In genomic region chr22:42518637-42519543, GRCh38 we compare ENCODE assay signal across 8 cellular contexts. TPM values are rescaled to one million over a fixed set of nuclear protein-coding genes. Genes with fewer than 3 reads are reported as not detected.
DNase-seq lines count a peak whose midpoint lies in the region; ATAC-seq and TF ChIP-seq lines count a peak whose summit lies in the region.
"Not testable (repeated sequence)": the region's sequence is repeated elsewhere in the genome, so short reads cannot be mapped to it uniquely, and the experiment has no call there.

No MANE protein-coding gene starts in this region.

- not testable (repeated sequence) for H3K27me3 Mint-ChIP-seq in activated CD4-positive, alpha-beta T cell treated with anti-CD3 and anti-CD28 coated beads for 36 hours; central memory CD8-positive, alpha-beta T cell; nephron progenitor cell (ENCODE audit: low read depth, poor library complexity)

- H3K27ac ChIP-seq in DND-41 (ENCODE audit: low read length) (peak overlapping the region; percentile 84), hepatocyte (peak overlapping the region; percentile 71), suprapubic skin (peak overlapping the region; percentile 84)

- not testable (repeated sequence) for H3K9me3 Mint-ChIP-seq in activated CD4-positive, alpha-beta T cell treated with anti-CD3 and anti-CD28 coated beads for 36 hours (ENCODE audit: low read depth); central memory CD8-positive, alpha-beta T cell; nephron progenitor cell

- H3K36me3 ChIP-seq in DND-41 (ENCODE audit: insufficient read depth, low read length) (peaks cover 39% of the 10 kb centered on the region), suprapubic skin (peaks cover 27% of the 10 kb centered on the region)
- not testable (repeated sequence) for H3K36me3 ChIP-seq in hepatocyte (replicated peaks; ENCODE audit: insufficient read depth, low read depth)

- intact Hi-C loops in activated CD4-positive, alpha-beta T cell treated with anti-CD3 and anti-CD28 coated beads for 36 hours (cut with DNase I, micrococcal nuclease) = loop anchor here in 1 of 2 experiments (1.0 to 2.0 kb wide), 6 partner anchors 18 to 570 kb away; partner anchors contain the start of genes NDUFA6, POLDIP3, SERHL2 and TTLL1

- H3K27ac Mint-ChIP-seq in activated CD4-positive, alpha-beta T cell treated with anti-CD3 and anti-CD28 coated beads for 36 hours = peak overlapping the region; percentile 90
- peak overlapping the region; percentile 96 for H3K27ac Mint-ChIP-seq in central memory CD8-positive, alpha-beta T cell (ENCODE audit: low read depth)
- H3K27ac Mint-ChIP-seq in nephron progenitor cell = peak overlapping the region; percentile 83

- H3K27me3 ChIP-seq in DND-41 (ENCODE audit: insufficient read depth, low read length, poor library complexity); hepatocyte; suprapubic skin: not testable (repeated sequence)

- not testable (repeated sequence) for H3K4me1 Mint-ChIP-seq in activated CD4-positive, alpha-beta T cell treated with anti-CD3 and anti-CD28 coated beads for 36 hours
- peaks cover 21% of the 10 kb centered on the region for H3K4me1 Mint-ChIP-seq in central memory CD8-positive, alpha-beta T cell
- H3K4me1 Mint-ChIP-seq in nephron progenitor cell = peaks cover 34% of the 10 kb centered on the region

- peaks cover 35% of the 10 kb centered on the region for H3K4me1 ChIP-seq in DND-41 (ENCODE audit: insufficient read depth, low read length)
- not testable (repeated sequence) for H3K4me1 ChIP-seq in hepatocyte (ENCODE audit: insufficient read depth)
- peaks cover 17% of the 10 kb centered on the region for H3K4me1 ChIP-seq in suprapubic skin

- H3K9ac ChIP-seq in DND-41 (ENCODE audit: low read depth, low read length) = peak overlapping the region; percentile 93

- not testable (repeated sequence) for DNase-seq in DND-41; activated CD4-positive, alpha-beta T cell treated with anti-CD3 and anti-CD28 coated beads for 36 hours; central memory CD8-positive, alpha-beta T cell (ENCODE audit: low spot score in 2 of 2); hepatocyte (ENCODE audit: low spot score); nephron progenitor cell; suprapubic skin (ENCODE audit: low spot score in 2 of 2)

- TF ChIP-seq POLR2A in suprapubic skin (IDR thresholded peaks at IDR 0.05) = not testable (repeated sequence)

- peak overlapping the region; percentile 94 for H3K4me3 Mint-ChIP-seq in activated CD4-positive, alpha-beta T cell treated with anti-CD3 and anti-CD28 coated beads for 36 hours
- H3K4me3 Mint-ChIP-seq in central memory CD8-positive, alpha-beta T cell = peak overlapping the region; percentile 98
- peak overlapping the region; percentile 99 for H3K4me3 Mint-ChIP-seq in nephron progenitor cell

- not testable (repeated sequence) for TF ChIP-seq CTCF in DND-41 (IDR thresholded peaks at IDR 0.05; ENCODE audit: borderline replicate concordance, extremely low read depth, low read length, poor library complexity, severe bottlenecking); hepatocyte (IDR thresholded peaks at IDR 0.05; ENCODE audit: poor library complexity); nephron progenitor cell (IDR thresholded peaks at IDR 0.05); suprapubic skin (IDR thresholded peaks at IDR 0.05)

- H3K4me3 ChIP-seq in DND-41 (ENCODE audit: low read depth in 1 of 2, low read length in 2 of 2) (peak overlapping the region; percentile 87 to 92; a peak in 3 of 4 replicates), hepatocyte (peak overlapping the region; percentile 98), suprapubic skin (peak overlapping the region; percentile 93)

- H4K20me1 ChIP-seq in DND-41 (ENCODE audit: insufficient read depth, low read length) = peaks cover 32% of the 10 kb centered on the region
- not testable (repeated sequence) for H4K20me1 ChIP-seq in hepatocyte (ENCODE audit: insufficient read depth, poor library complexity, severe bottlenecking)

- not testable (repeated sequence) for TF ChIP-seq RAD21 in Ishikawa (IDR thresholded peaks at IDR 0.05; ENCODE audit: low read depth)

- H3K9me2 ChIP-seq in hepatocyte (replicated peaks; ENCODE audit: insufficient read depth) = not testable (repeated sequence)

- POLR2A ChIA-PET in activated CD4-positive, alpha-beta T cell treated with anti-CD3 and anti-CD28 coated beads for 36 hours (lab: Charles Lee) = not testable (repeated sequence)

- not testable (repeated sequence) for TF ChIP-seq EP300 in Ishikawa (IDR thresholded peaks at IDR 0.05; ENCODE audit: borderline replicate concordance); suprapubic skin (IDR thresholded peaks at IDR 0.05)

- H2AFZ ChIP-seq in DND-41 (ENCODE audit: low read depth, low read length) = peak overlapping the region; percentile 82
- peak overlapping the region; percentile 99 for H2AFZ ChIP-seq in hepatocyte

- 26% methylated on average over 21 of the region's 30 CpGs for WGBS in hepatocyte (ENCODE audit: low lambda C conversion rate, missing lambda C conversion rate)
- 10% methylated on average over 17 of the region's 30 CpGs for WGBS in suprapubic skin

- H3K36me3 Mint-ChIP-seq in activated CD4-positive, alpha-beta T cell treated with anti-CD3 and anti-CD28 coated beads for 36 hours (ENCODE audit: low read depth); nephron progenitor cell (ENCODE audit: low read depth): not testable (repeated sequence)
- peaks cover 29% of the 10 kb centered on the region for H3K36me3 Mint-ChIP-seq in central memory CD8-positive, alpha-beta T cell (ENCODE audit: insufficient read depth)

- CTCF ChIA-PET in activated CD4-positive, alpha-beta T cell treated with anti-CD3 and anti-CD28 coated beads for 36 hours (lab: Charles Lee) = not testable (repeated sequence)

- H3K4me2 ChIP-seq in DND-41 (ENCODE audit: insufficient read depth, low read length) (peak overlapping the region; percentile 83), hepatocyte (peak overlapping the region; percentile 84)

- H3K9me3 ChIP-seq in DND-41 (ENCODE audit: insufficient read depth, low read length, severe bottlenecking); hepatocyte (ENCODE audit: low read depth); suprapubic skin: not testable (repeated sequence)

- ATAC-seq in DND-41 (ENCODE audit: insufficient read depth, low read depth) (peak; percentile 1; the same call in 1 of the 3 replicates), GM21619 (IDR thresholded peaks at IDR 0.05; ENCODE audit: unreplicated experiment) (peak; percentile 7)
- peak; percentile 30 for ATAC-seq in activated CD4-positive, alpha-beta T cell treated with anti-CD3 and anti-CD28 coated beads for 36 hours
- ATAC-seq in central memory CD8-positive, alpha-beta T cell (replicated peaks; ENCODE audit: extremely low read depth, poor library complexity, severe bottlenecking) = peak; percentile 63

- H3K79me2 ChIP-seq in DND-41 (ENCODE audit: insufficient read depth, low read length) = peaks cover 41% of the 10 kb centered on the region
- peaks cover 21% of the 10 kb centered on the region for H3K79me2 ChIP-seq in hepatocyte

TF ChIP-seq in Ishikawa, 13 proteins besides CTCF, POLR2A, EP300 and RAD21:
- TF ChIP-seq, protein P1, sequence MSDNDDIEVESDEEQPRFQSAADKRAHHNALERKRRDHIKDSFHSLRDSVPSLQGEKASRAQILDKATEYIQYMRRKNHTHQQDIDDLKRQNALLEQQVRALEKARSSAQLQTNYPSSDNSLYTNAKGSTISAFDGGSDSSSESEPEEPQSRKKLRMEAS (IDR thresholded peaks at IDR 0.05) = peak; percentile 30; the same call in 1 of the 2 replicates

RNA-seq across cellular contexts. Expression of gene RRP7A, which starts 0.7 kb away (rescaled TPM):
- 10 to 100 TPM; 95.6 to 98.1 TPM for total RNA-seq in activated CD4-positive, alpha-beta T cell treated with anti-CD3 and anti-CD28 coated beads for 36 hours
- total RNA-seq in hepatocyte = 25.0 and 27.6 TPM in 2 replicates
- polyA plus RNA-seq in hepatocyte = 41.7 and 51.6 TPM in 2 replicates
- total RNA-seq in suprapubic skin = 10 to 100 TPM; 19.0 to 31.3 (median 23.5) TPM

RNA-seq across cellular contexts. Expression of gene SERHL2, which starts 34.9 kb away (rescaled TPM):
- 1 to 10 TPM in 1 of 2 experiments, under 1 TPM in 1; 0.78 to 2.1 TPM for total RNA-seq in activated CD4-positive, alpha-beta T cell treated with anti-CD3 and anti-CD28 coated beads for 36 hours
- 1.3 and 4.1 TPM in 2 replicates for total RNA-seq in hepatocyte
- polyA plus RNA-seq in hepatocyte = 2.7 and 3.3 TPM in 2 replicates
- total RNA-seq in suprapubic skin = 10 to 100 TPM; 13.0 to 96.1 (median 52.1) TPM

Comparison
In these comparisons a context has a peak if more than half of its experiments do, and no peak if none do; other contexts are left out.
1. ATAC-seq: peak in every context shown above with its lines; median percentile 63 in central memory CD8-positive, alpha-beta T cell; 30 in activated CD4-positive, alpha-beta T cell treated with anti-CD3 and anti-CD28 coated beads for 36 hours; 7 in GM21619; 1 in DND-41.